Comparison of ENCODE assay signal across 1 cellular context in genomic region chr1:228037401-228038386, GRCh38.
TF ChIP-seq lines count a peak whose summit lies in the region.

No MANE protein-coding gene starts in this region.

TF ChIP-seq in H1, 55 proteins besides CTCF, POLR2A, EP300 and RAD21 (continued from another document):
- TF ChIP-seq CTBP2 (IDR thresholded peaks at IDR 0.05; ENCODE audit: borderline replicate concordance, insufficient read depth, insufficient read length, low read length), result no peak
- TF ChIP-seq TAF1 (IDR thresholded peaks at IDR 0.05; ENCODE audit: low read depth, low read length), result no peak
- TF ChIP-seq RNF2 (IDR thresholded peaks at IDR 0.05; ENCODE audit: borderline replicate concordance, low read depth, low read length, missing control alignments, poor library complexity, severe bottlenecking), result no peak
- no peak for TF ChIP-seq RXRA (IDR thresholded peaks at IDR 0.05; ENCODE audit: insufficient read depth, low read depth, low read length)
- no peak for TF ChIP-seq POU5F1 (IDR thresholded peaks at IDR 0.05; ENCODE audit: low read depth, low read length)
- TF ChIP-seq POLR2AphosphoS5 (IDR thresholded peaks at IDR 0.05; ENCODE audit: low read depth, low read length), result no peak
- 0 out of 2 replicates have a peak, but pooled peaks have one; percentile 11 for TF ChIP-seq TBP (IDR thresholded peaks at IDR 0.05; ENCODE audit: low read depth, low read length)
- no peak for TF ChIP-seq TAF7 (optimal IDR thresholded peaks at IDR 0.05; ENCODE audit: borderline replicate concordance, low read depth, low read length)
- no peak for TF ChIP-seq YY1 (IDR thresholded peaks at IDR 0.05; ENCODE audit: low read depth, low read length)
- TF ChIP-seq KDM5A (IDR thresholded peaks at IDR 0.05; ENCODE audit: low read length), result no peak
- no peak for TF ChIP-seq MAFK (IDR thresholded peaks at IDR 0.05; ENCODE audit: low read depth, low read length)
- peak; percentile 33 for TF ChIP-seq ASH2L (IDR thresholded peaks at IDR 0.05; ENCODE audit: low read length)
- TF ChIP-seq CBX8 (IDR thresholded peaks at IDR 0.05; ENCODE audit: borderline replicate concordance, low read depth, low read length), result no peak
- TF ChIP-seq GTF2F1 (IDR thresholded peaks at IDR 0.05; ENCODE audit: borderline replicate concordance, low read depth, low read length), result no peak
- no peak for TF ChIP-seq RFX5 (IDR thresholded peaks at IDR 0.05; ENCODE audit: borderline replicate concordance, low read depth, low read length)
- TF ChIP-seq FOSL1 (IDR thresholded peaks at IDR 0.05; ENCODE audit: insufficient read depth, low read depth, low read length), result no peak
- TF ChIP-seq BCL11A (IDR thresholded peaks at IDR 0.05; ENCODE audit: low read depth in 2 of 2, low read length in 2 of 2), result no peak
- TF ChIP-seq SP4 (IDR thresholded peaks at IDR 0.05; ENCODE audit: low read length), result no peak
- no peak for TF ChIP-seq PHF8 (conservative IDR thresholded peaks at IDR 0.05; ENCODE audit: low read depth, low read length)
- peak; percentile 51 for TF ChIP-seq E2F6 (IDR thresholded peaks at IDR 0.05)
- TF ChIP-seq TEAD4 (IDR thresholded peaks at IDR 0.05; ENCODE audit: low read depth, low read length), result 0 out of 2 replicates have a peak, but pooled peaks have one; percentile 6
- TF ChIP-seq EZH2 (IDR thresholded peaks at IDR 0.05; ENCODE audit: low read depth, low read length, severe bottlenecking), result peak; percentile 76
- 0 out of 2 replicates have a peak, but pooled peaks have one; percentile 8 for TF ChIP-seq EGR1 (IDR thresholded peaks at IDR 0.05; ENCODE audit: borderline replicate concordance, low read depth, low read length)
- TF ChIP-seq BACH1 (IDR thresholded peaks at IDR 0.05; ENCODE audit: low read length), result no peak
- no peak for TF ChIP-seq ATF2 (IDR thresholded peaks at IDR 0.05; ENCODE audit: low read length)
- no peak for TF ChIP-seq CHD7 (IDR thresholded peaks at IDR 0.05; ENCODE audit: insufficient replicate concordance, low read length)
- TF ChIP-seq HDAC2 (IDR thresholded peaks at IDR 0.05; ENCODE audit: borderline replicate concordance in 1 of 2, low read depth in 2 of 2, low read length in 2 of 2), result no peak
- TF ChIP-seq CEBPB (IDR thresholded peaks at IDR 0.05; ENCODE audit: low read depth, low read length), result no peak
- no peak for TF ChIP-seq SIRT6 (IDR thresholded peaks at IDR 0.05; ENCODE audit: low read length)
- no peak for TF ChIP-seq NRF1 (IDR thresholded peaks at IDR 0.05; ENCODE audit: low read depth, low read length)
- TF ChIP-seq BRCA1 (IDR thresholded peaks at IDR 0.05; ENCODE audit: low read depth, low read length), result no peak
- no peak for TF ChIP-seq KDM1A (IDR thresholded peaks at IDR 0.05; ENCODE audit: borderline replicate concordance, low read length)
- no peak for TF ChIP-seq RBBP5 (IDR thresholded peaks at IDR 0.05; ENCODE audit: borderline replicate concordance, low read depth, low read length)
- no peak for TF ChIP-seq NANOG (IDR thresholded peaks at IDR 0.05; ENCODE audit: insufficient read depth, low read depth, low read length, poor library complexity, severe bottlenecking)
- TF ChIP-seq KDM4A (IDR thresholded peaks at IDR 0.05; ENCODE audit: low read depth, low read length, severe bottlenecking), result peak; percentile 31
- no peak for TF ChIP-seq SIN3A (conservative IDR thresholded peaks at IDR 0.05 in 1 of 2, IDR thresholded peaks at IDR 0.05 in 1 of 2; ENCODE audit: low read depth in 1 of 2, low read length in 2 of 2)
- TF ChIP-seq HDAC6 (IDR thresholded peaks at IDR 0.05; ENCODE audit: low read depth, low read length), result no peak
- no peak for TF ChIP-seq JUN (IDR thresholded peaks at IDR 0.05; ENCODE audit: low read depth, low read length)
- no peak for TF ChIP-seq ZNF274 (IDR thresholded peaks at IDR 0.05; ENCODE audit: borderline replicate concordance, extremely low read depth, low read length)
- peak; percentile 78 for TF ChIP-seq SUZ12 (IDR thresholded peaks at IDR 0.05; ENCODE audit: low read length)
- TF ChIP-seq JUND (IDR thresholded peaks at IDR 0.05; ENCODE audit: low read length), result no peak
- TF ChIP-seq SRF (IDR thresholded peaks at IDR 0.05; ENCODE audit: low read depth, low read length), result no peak
- no peak for TF ChIP-seq CBX5 (IDR thresholded peaks at IDR 0.05; ENCODE audit: low read depth, low read length)
- no peak for TF ChIP-seq SP1 (IDR thresholded peaks at IDR 0.05; ENCODE audit: low read depth, low read length)
- no peak for TF ChIP-seq CREB1 (IDR thresholded peaks at IDR 0.05)
TF ChIP-seq in H1: peak in this region for 8.
